In genomic region chr16:70381604-70382342, GRCh38 we compare ENCODE assay signal across 8 cellular contexts. TPM values are rescaled to one million over a fixed set of nuclear protein-coding genes. Genes with fewer than 3 reads are reported as not detected.
DNase-seq lines count a peak whose midpoint lies in the region; ATAC-seq and TF ChIP-seq lines count a peak whose summit lies in the region.

No MANE protein-coding gene starts in this region.

- H3K4me1 Mint-ChIP-seq in brain, result peaks cover 19% of the 10 kb centered on the region
- H3K4me1 Mint-ChIP-seq in memory B cell, result peaks cover 7% of the 10 kb centered on the region

- H3K9me3 Mint-ChIP-seq in brain (no peaks in the 10 kb centered on the region), memory B cell (no peaks in the 10 kb centered on the region)

- TF ChIP-seq CTCF in C4-2B (conservative IDR thresholded peaks at IDR 0.05) (no peak), brain (conservative IDR thresholded peaks at IDR 0.05) (no peak), uterus (IDR thresholded peaks at IDR 0.05) (no peak)

- no peaks in the 10 kb centered on the region for H3K36me3 ChIP-seq in uterus

- H3K27ac ChIP-seq in C4-2B, result peak overlapping the region; percentile 96
- H3K27ac ChIP-seq in uterus, result peak overlapping the region; percentile 36 to 83

- peak overlapping the region in 4 of 5 experiments; percentile 66 to 100 (median 98) for H3K27ac Mint-ChIP-seq in brain
- H3K27ac Mint-ChIP-seq in memory B cell, result peak overlapping the region; percentile 87

- peak in 1 of 2 donors; percentile 53 for TF ChIP-seq POLR2A in uterus (IDR thresholded peaks at IDR 0.05)

- peaks cover 29% of the 10 kb centered on the region for H3K36me3 Mint-ChIP-seq in brain
- H3K36me3 Mint-ChIP-seq in memory B cell, result peaks cover 5% of the 10 kb centered on the region

- peak overlapping the region; percentile 65 to 66 for H3K4me3 ChIP-seq in uterus

- H3K4me1 ChIP-seq in uterus, result no peaks in the 10 kb centered on the region

- ATAC-seq in HG03066 (IDR thresholded peaks at IDR 0.05; ENCODE audit: low read depth, unreplicated experiment) (peak; percentile 0), memory B cell (ENCODE audit: low read depth) (peak; percentile 15), GM19324 (IDR thresholded peaks at IDR 0.05; ENCODE audit: low FRiP score, unreplicated experiment) (no peak)

- intact Hi-C loops in uterus (cut with DNase I; ENCODE audit: low total_unique reads), result loop anchor here (10.0 kb wide), 1 partner anchor 53 kb away; the partner anchor contains the start of gene ST3GAL2

- peak overlapping the region; percentile 93 to 99 (median 98) for H3K4me3 Mint-ChIP-seq in brain
- H3K4me3 Mint-ChIP-seq in memory B cell, result peak overlapping the region; percentile 96

- no peak for DNase-seq in memory B cell (ENCODE audit: low spot score in 2 of 2)
- DNase-seq in uterus, result no peak
- DNase-seq in NCI-H510A (lab: John Stamatoyannopoulos, UW), result no peak
- no peak for DNase-seq in NCI-H2029 treated with DMSO at 0.1 percent for 48 hours (lab: John Stamatoyannopoulos, UW)

- H3K27me3 Mint-ChIP-seq in brain, result peaks cover 12% of the 10 kb centered on the region
- H3K27me3 Mint-ChIP-seq in memory B cell, result no peaks in the 10 kb centered on the region

- H3K9me3 ChIP-seq in uterus, result no peaks in the 10 kb centered on the region

- no peaks in the 10 kb centered on the region for H3K27me3 ChIP-seq in uterus

RNA-seq across cellular contexts. Expression of gene DDX19A, which starts 35.1 kb away (rescaled TPM):
- polyA plus RNA-seq in brain (ENCODE audit: insufficient read depth, low read depth, low replicate concordance), result 37.4 TPM
- 100 to 1,000 TPM in 1 of 4 donors, 10 to 100 TPM in 3; 12.1 to 126 (median 41.9) TPM for total RNA-seq in uterus

RNA-seq across cellular contexts. Expression of gene ST3GAL2, which starts 57.1 kb away (rescaled TPM):
- 17.3 TPM for polyA plus RNA-seq in brain (ENCODE audit: insufficient read depth, low read depth, low replicate concordance)
- total RNA-seq in uterus, result 10 to 100 TPM in 2 of 4 donors, 1 to 10 TPM in 2; 6.2 to 57.9 (median 27.5) TPM
